In the genomic region with DNA sequence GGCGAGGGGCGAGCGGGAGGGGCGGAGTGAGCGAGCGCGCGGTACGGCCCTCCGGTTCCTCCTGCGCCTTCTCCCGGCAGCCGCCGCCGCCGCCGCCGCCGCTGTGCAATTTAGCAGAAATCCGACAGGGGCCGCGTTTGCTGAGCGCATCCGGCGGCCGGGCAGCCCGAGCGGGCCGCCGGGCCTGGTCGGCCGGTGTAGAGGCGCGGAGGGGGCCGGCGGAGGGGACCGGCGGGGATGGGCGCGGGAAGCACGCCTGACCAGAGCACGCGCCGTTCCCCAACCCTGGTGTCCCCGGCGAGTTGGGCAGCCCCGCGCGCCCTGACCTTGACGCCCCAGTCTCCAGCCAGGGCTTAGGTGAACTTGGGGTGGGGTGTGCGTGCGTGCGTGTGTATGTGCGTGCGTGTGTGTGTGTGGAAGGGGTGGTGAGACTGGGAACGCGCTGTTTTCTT, we compare ENCODE assay signal across 8 cellular contexts.
DNase-seq lines count a peak whose midpoint lies in the region; ATAC-seq and TF ChIP-seq lines count a peak whose summit lies in the region.

No MANE protein-coding gene starts in this region.

- ATAC-seq in HG02884 (IDR thresholded peaks at IDR 0.05; ENCODE audit: unreplicated experiment) = peak; percentile 65

- DNase-seq in activated T-cell treated with anti-CD3 and anti-CD28 coated beads for 24 hours (ENCODE audit: low read depth) (peak; percentile 34), activated T-cell treated with anti-CD3 and anti-CD28 coated beads for 4 hours (no peak), NCI-H82 treated with DMSO at 0.1 percent for 48 hours (lab: John Stamatoyannopoulos, UW; ENCODE audit: unreplicated experiment) (peak; percentile 41), amniotic stem cell (lab: John Stamatoyannopoulos, UW) (peak; percentile 47), hepatocyte (ENCODE audit: low spot score) (peak; percentile 88), NCI-H510A treated with DMSO at 0.1 percent for 48 hours (lab: John Stamatoyannopoulos, UW) (no peak)

- H2AFZ ChIP-seq in hepatocyte = peak overlapping the region; percentile 75

- H3K4me3 ChIP-seq in hepatocyte (peak overlapping the region; percentile 91), rectal smooth muscle tissue (ENCODE audit: low read length) (peak overlapping the region; percentile 65)

- H3K27me3 ChIP-seq in hepatocyte (peaks cover 88% of the 10 kb centered on the region), rectal smooth muscle tissue (ENCODE audit: control insufficient read depth, insufficient read depth, low read length) (peaks cover 12% of the 10 kb centered on the region)

- WGBS in hepatocyte (ENCODE audit: low lambda C conversion rate, missing lambda C conversion rate) = 0% methylated on average over 15 of the region's 57 CpGs

- no peaks in the 10 kb centered on the region for H3K9me3 ChIP-seq in hepatocyte (ENCODE audit: low read depth)

- no peak overlapping the region for H3K9ac ChIP-seq in rectal smooth muscle tissue (ENCODE audit: low read length)

- no peaks in the 10 kb centered on the region for H4K20me1 ChIP-seq in hepatocyte (ENCODE audit: insufficient read depth, poor library complexity, severe bottlenecking)

- peak overlapping the region; percentile 91 for H3K4me2 ChIP-seq in hepatocyte

- no peaks in the 10 kb centered on the region for H3K9me2 ChIP-seq in hepatocyte (replicated peaks; ENCODE audit: insufficient read depth)

- H3K36me3 ChIP-seq in hepatocyte (replicated peaks; ENCODE audit: insufficient read depth, low read depth) = no peaks in the 10 kb centered on the region
- no peaks in the 10 kb centered on the region for H3K36me3 ChIP-seq in rectal smooth muscle tissue (ENCODE audit: control insufficient read depth, insufficient read depth, low read length)

- H3K27ac ChIP-seq in hepatocyte (peak overlapping the region; percentile 47), rectal smooth muscle tissue (ENCODE audit: low read depth, low read length) (no peak overlapping the region)

- peaks cover 35% of the 10 kb centered on the region for H3K4me1 ChIP-seq in hepatocyte (ENCODE audit: insufficient read depth)
- no peaks in the 10 kb centered on the region for H3K4me1 ChIP-seq in rectal smooth muscle tissue (ENCODE audit: control insufficient read depth, insufficient read depth, low read length)

- peaks cover 3% of the 10 kb centered on the region for H3K79me2 ChIP-seq in hepatocyte

- peak; percentile 61 for TF ChIP-seq CTCF in hepatocyte (IDR thresholded peaks at IDR 0.05; ENCODE audit: poor library complexity)

Comparison
In these comparisons a context has a peak if more than half of its experiments do, and no peak if none do; other contexts are left out.
1. DNase-seq: peak in activated T-cell treated with anti-CD3 and anti-CD28 coated beads for 24 hours (single experiment), NCI-H82 treated with DMSO at 0.1 percent for 48 hours (single experiment), amniotic stem cell (single experiment) and hepatocyte (single experiment); none in activated T-cell treated with anti-CD3 and anti-CD28 coated beads for 4 hours (single experiment) and NCI-H510A treated with DMSO at 0.1 percent for 48 hours (single experiment).